8 cellular contexts compared by ENCODE assay signal in genomic region chr12:6851921-6852650, GRCh38. TPM values are rescaled to one million over a fixed set of nuclear protein-coding genes. Genes with fewer than 3 reads are reported as not detected.
A peak's percentile ranks its signal among the peaks of the same experiment; 100 is the strongest.
DNase-seq lines count a peak whose midpoint lies in the region; ATAC-seq lines count a peak whose summit lies in the region.

Gene USP5, plus strand, starts transcription at chr12:6852150. Its CDS starts 30 bp downstream, at chr12:6852180.

- peaks cover 39% of the 10 kb centered on the region for H3K4me1 ChIP-seq in mononuclear cell (ENCODE audit: insufficient read depth, low read length)

- no peaks in the 10 kb centered on the region for H3K27me3 ChIP-seq in mononuclear cell (ENCODE audit: insufficient read depth, low read length)

- H3K27me3 Mint-ChIP-seq in IgD-negative memory B cell: no peaks in the 10 kb centered on the region

- H3K27ac Mint-ChIP-seq in IgD-negative memory B cell: peak within 1 kb of the TSS; percentile 80 to 100 (median 88)

- no peaks in the 10 kb centered on the region for H3K9me3 Mint-ChIP-seq in IgD-negative memory B cell

- ATAC-seq in GM21529 (IDR thresholded peaks at IDR 0.05; ENCODE audit: unreplicated experiment): peak; percentile 71

- no peaks in the 10 kb centered on the region for H3K9me3 ChIP-seq in mononuclear cell (ENCODE audit: low read depth, low read length)

- H3K4me3 ChIP-seq in mononuclear cell (ENCODE audit: low read length): peak within 1 kb of the TSS; percentile 74

- DNase-seq in DMS 273 treated with DMSO at 0.1 percent for 48 hours (lab: John Stamatoyannopoulos, UW) (peak; percentile 93), OCI-M2 (lab: John Stamatoyannopoulos, UW; ENCODE audit: unreplicated experiment) (peak; percentile 94), activated T-cell treated with anti-CD3 and anti-CD28 coated beads for 4 hours (peak; percentile 94), epidermal melanocyte (ENCODE audit: insufficient read length, low spot score) (peak; percentile 97)
- peak; percentile 93 to 96 for DNase-seq in stimulated activated CD8-positive, alpha-beta memory T cell treated with anti-CD3 and anti-CD28 coated beads, Interleukin-4, amount 100 ng/mL, for 1 hour (ENCODE audit: low read depth in 2 of 2, low spot score in 1 of 2)

- peak within 1 kb of the TSS; percentile 87 to 98 (median 96) for H3K4me3 Mint-ChIP-seq in IgD-negative memory B cell

- peaks cover 8 to 21% (median 9%) of the 10 kb centered on the region in 3 donors for H3K4me1 Mint-ChIP-seq in IgD-negative memory B cell

- peaks cover 2% of the 10 kb centered on the region for H3K36me3 Mint-ChIP-seq in IgD-negative memory B cell

RNA-seq across cellular contexts. Expression of gene USP5, which starts in this region (rescaled TPM):
- polyA plus RNA-seq in IgD-negative memory B cell: 33.2 TPM
- total RNA-seq in mononuclear cell: 16.4 TPM

Comparison
In these comparisons a context has a peak if more than half of its experiments do, and no peak if none do; other contexts are left out.
1. Peak in every context shown above with its lines: DNase-seq, ATAC-seq and H3K4me3 ChIP-seq.